Comparison of ENCODE assay signal across 9 cellular contexts in the genomic region with DNA sequence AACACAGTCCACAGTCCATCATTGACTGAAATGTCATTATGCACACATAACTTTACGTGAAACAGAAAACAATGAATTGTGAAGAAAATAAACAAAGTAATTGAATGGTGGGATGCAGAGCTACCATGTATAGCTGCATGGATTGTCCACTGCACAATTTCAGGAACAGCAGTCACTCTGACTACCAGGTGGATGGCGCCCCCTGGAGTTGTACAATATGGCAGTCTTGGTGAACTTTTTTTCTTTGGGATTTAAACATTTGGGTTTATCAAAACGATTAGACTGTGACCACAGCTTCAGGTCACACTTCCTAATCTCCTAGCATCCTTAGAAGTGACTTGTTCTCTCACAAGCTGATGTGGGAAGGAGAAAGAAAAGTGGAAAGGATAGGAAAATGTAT. TPM values are rescaled to one million over a fixed set of nuclear protein-coding genes. Genes with fewer than 3 reads are reported as not detected.
DNase-seq lines count a peak whose midpoint lies in the region; ATAC-seq and TF ChIP-seq lines count a peak whose summit lies in the region.
"Had no signal": no experiment of that assay in that cellular context is flagged by ENCODE, and none has a peak within 500 bp of the region (broad histone marks: within the 10 kb centered on the region; RNA-seq: fewer than 3 reads in every experiment).

No MANE protein-coding gene starts in this region.

- no peak for TF ChIP-seq EP300 in upper lobe of left lung (IDR thresholded peaks at IDR 0.05)

- no peaks in the 10 kb centered on the region for H3K9me3 Mint-ChIP-seq in effector memory CD8-positive, alpha-beta T cell

- H3K27ac ChIP-seq in liver (ENCODE audit: low read depth in 1 of 2, low read length in 2 of 2) (no peak overlapping the region), upper lobe of left lung (no peak overlapping the region)
- H3K27ac ChIP-seq: BLaER1 treated with 17β-estradiol and CSF1 and Interleukin-3, amounts not matched to agents 10 nM and 100 nM had no signal

- peak; percentile 46 for TF ChIP-seq CTCF in astrocyte of the spinal cord (IDR thresholded peaks at IDR 0.05; ENCODE audit: low read depth, low read length)
- TF ChIP-seq CTCF in liver (IDR thresholded peaks at IDR 0.05; ENCODE audit: low read depth, low read length, missing input control): peak; percentile 60
- peak in 5 of 6 experiments; percentile 26 to 39 (median 34) for TF ChIP-seq CTCF in upper lobe of left lung (IDR thresholded peaks at IDR 0.05)

- peak in 2 of 3 experiments; percentile 50 to 75 for DNase-seq in NCI-H1417 (lab: John Stamatoyannopoulos, UW)
- no peak for DNase-seq in NCI-H1417 treated with DMSO at 0.1 percent for 48 hours (lab: John Stamatoyannopoulos, UW)
- DNase-seq in NCI-H1694 (lab: John Stamatoyannopoulos, UW): peak; percentile 49
- DNase-seq in astrocyte of the spinal cord (ENCODE audit: low read depth, low spot score): no peak
- peak in 1 of 2 donors; percentile 23 for DNase-seq in upper lobe of left lung
- no peak for DNase-seq in effector memory CD8-positive, alpha-beta T cell
- no peak for DNase-seq in cerebellar nuclear complex (lab: John Stamatoyannopoulos, UW)

- no peak overlapping the region for H3K4me3 Mint-ChIP-seq in effector memory CD8-positive, alpha-beta T cell

- TF ChIP-seq POLR2A in upper lobe of left lung (IDR thresholded peaks at IDR 0.05): no peak

- no peaks in the 10 kb centered on the region for H3K27me3 Mint-ChIP-seq in effector memory CD8-positive, alpha-beta T cell

- H3K4me1 ChIP-seq in liver (ENCODE audit: control insufficient read depth in 4 of 4, insufficient read depth in 4 of 4, low read length in 3 of 4) (no peaks in the 10 kb centered on the region), upper lobe of left lung (peaks cover 0 to 3% (median 0%) of the 10 kb centered on the region in 4 donors)

- WGBS in liver: 60% methylated on average over 3 of the region's 3 CpGs
- WGBS in upper lobe of left lung, 2 donors: 68 to 69% methylated on average over 3 of the region's 3 CpGs

- no peaks in the 10 kb centered on the region for H3K36me3 ChIP-seq in liver (ENCODE audit: control insufficient read depth in 4 of 4, insufficient read depth in 3 of 4, low read depth in 1 of 4, low read length in 3 of 4)
- no peaks in the 10 kb centered on the region for H3K36me3 ChIP-seq in upper lobe of left lung
- H3K36me3 ChIP-seq: BLaER1 treated with 17β-estradiol and CSF1 and Interleukin-3, amounts not matched to agents 10 nM and 100 nM had no signal

- peaks cover 2% of the 10 kb centered on the region for H3K36me3 Mint-ChIP-seq in effector memory CD8-positive, alpha-beta T cell (ENCODE audit: insufficient read depth)

- H3K27me3 ChIP-seq in liver (ENCODE audit: control insufficient read depth in 4 of 4, insufficient read depth in 4 of 4, low read length in 3 of 4) (no peaks in the 10 kb centered on the region), upper lobe of left lung (no peaks in the 10 kb centered on the region)
- H3K27me3 ChIP-seq: BLaER1 treated with 17β-estradiol and CSF1 and Interleukin-3, amounts not matched to agents 10 nM and 100 nM had no signal

- H3K4me3 ChIP-seq in astrocyte of the spinal cord (ENCODE audit: low read depth, low read length) (no peak overlapping the region), liver (ENCODE audit: low read depth in 1 of 3, low read length in 3 of 3) (no peak overlapping the region), upper lobe of left lung (no peak overlapping the region)
- H3K4me3 ChIP-seq: BLaER1 treated with 17β-estradiol and CSF1 and Interleukin-3, amounts not matched to agents 10 nM and 100 nM had no signal

- no peak for ATAC-seq in upper lobe of left lung (ENCODE audit: low FRiP score in 2 of 2)
- ATAC-seq in effector memory CD8-positive, alpha-beta T cell (replicated peaks): no peak

- no peaks in the 10 kb centered on the region for H3K4me1 Mint-ChIP-seq in effector memory CD8-positive, alpha-beta T cell (ENCODE audit: low read depth in 2 of 2)

- in situ Hi-C loops in astrocyte of the spinal cord (cut with HindIII; ENCODE audit: low sequenced_read_pairs): no loop called here

- no peak overlapping the region for H3K9ac ChIP-seq in liver (ENCODE audit: low read depth in 1 of 2, low read length in 2 of 2)
- H3K9ac ChIP-seq: BLaER1 treated with 17β-estradiol and CSF1 and Interleukin-3, amounts not matched to agents 10 nM and 100 nM had no signal

- no peaks in the 10 kb centered on the region for H3K9me3 ChIP-seq in liver (ENCODE audit: control insufficient read depth in 4 of 4, low read length in 3 of 4)
- no peaks in the 10 kb centered on the region for H3K9me3 ChIP-seq in upper lobe of left lung
- H3K9me3 ChIP-seq: BLaER1 treated with 17β-estradiol and CSF1 and Interleukin-3, amounts not matched to agents 10 nM and 100 nM had no signal

- TF ChIP-seq RAD21 in liver (IDR thresholded peaks at IDR 0.05): peak; percentile 86 to 91

- H3K27ac Mint-ChIP-seq in effector memory CD8-positive, alpha-beta T cell: no peak overlapping the region

TF ChIP-seq in liver, 16 proteins besides CTCF, POLR2A, EP300 and RAD21:
- TF ChIP-seq GABPA (IDR thresholded peaks at IDR 0.05 in 1 of 2, conservative IDR thresholded peaks at IDR 0.05 in 1 of 2) (no peak), SP1 (IDR thresholded peaks at IDR 0.05) (no peak), HNF4A (conservative IDR thresholded peaks at IDR 0.05) (no peak), FOXA2 (IDR thresholded peaks at IDR 0.05) (no peak), EGR1 (IDR thresholded peaks at IDR 0.05; ENCODE audit: low read depth in 2 of 2) (no peak), RXRA (IDR thresholded peaks at IDR 0.05) (no peak), JUND (IDR thresholded peaks at IDR 0.05) (no peak), YY1 (IDR thresholded peaks at IDR 0.05) (no peak)
- TF ChIP-seq, protein P1, sequence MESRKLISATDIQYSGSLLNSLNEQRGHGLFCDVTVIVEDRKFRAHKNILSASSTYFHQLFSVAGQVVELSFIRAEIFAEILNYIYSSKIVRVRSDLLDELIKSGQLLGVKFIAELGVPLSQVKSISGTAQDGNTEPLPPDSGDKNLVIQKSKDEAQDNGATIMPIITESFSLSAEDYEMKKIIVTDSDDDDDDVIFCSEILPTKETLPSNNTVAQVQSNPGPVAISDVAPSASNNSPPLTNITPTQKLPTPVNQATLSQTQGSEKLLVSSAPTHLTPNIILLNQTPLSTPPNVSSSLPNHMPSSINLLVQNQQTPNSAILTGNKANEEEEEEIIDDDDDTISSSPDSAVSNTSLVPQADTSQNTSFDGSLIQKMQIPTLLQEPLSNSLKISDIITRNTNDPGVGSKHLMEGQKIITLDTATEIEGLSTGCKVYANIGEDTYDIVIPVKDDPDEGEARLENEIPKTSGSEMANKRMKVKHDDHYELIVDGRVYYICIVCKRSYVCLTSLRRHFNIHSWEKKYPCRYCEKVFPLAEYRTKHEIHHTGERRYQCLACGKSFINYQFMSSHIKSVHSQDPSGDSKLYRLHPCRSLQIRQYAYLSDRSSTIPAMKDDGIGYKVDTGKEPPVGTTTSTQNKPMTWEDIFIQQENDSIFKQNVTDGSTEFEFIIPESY (IDR thresholded peaks at IDR 0.05): no peak

RNA-seq across cellular contexts. Expression of a gene that starts 48.9 kb away (rescaled TPM):
- total RNA-seq in liver: 10 to 100 TPM; 34.9 to 38.3 TPM
- 1 to 10 TPM; 8.7 to 9.8 TPM for polyA plus RNA-seq in liver
- 100 to 1,000 TPM in 4 of 6 donors, 10 to 100 TPM in 2; 74.5 to 257 (median 103) TPM for total RNA-seq in upper lobe of left lung

Comparison
In these comparisons a context has a peak if more than half of its experiments do, and no peak if none do; other contexts are left out.
1. DNase-seq: peak in NCI-H1417 (2 of 3) and NCI-H1694 (single experiment); none in NCI-H1417 treated with DMSO at 0.1 percent for 48 hours (single experiment), astrocyte of the spinal cord (single experiment), effector memory CD8-positive, alpha-beta T cell (0 of 3) and cerebellar nuclear complex (0 of 2).
2. Peak in every context shown above with its lines, with median percentiles within 50 percentile points of each other: CTCF ChIP-seq.